ENCODE assay signal across 8 cellular contexts in genomic region chr7:26365077-26365896, GRCh38.
DNase-seq lines count a peak whose midpoint lies in the region; ATAC-seq and TF ChIP-seq lines count a peak whose summit lies in the region.

No MANE protein-coding gene starts in this region.

- peaks cover 33% of the 10 kb centered on the region for H3K36me3 Mint-ChIP-seq in activated T-helper 2 cell treated with anti-CD3 and anti-CD28 coated beads, Interferon-gamma antibody, Interleukin-2, Interleukin-4, amounts not matched to agents 10 μg/mL and 5 μg/mL and 100 μg/mL, durations not matched to agents 14 hours and 24 hours and 36 hours (ENCODE audit: low read depth)

- no peak overlapping the region for H2AFZ ChIP-seq in GM23248
- no peak overlapping the region; the same call in 1 of the 2 replicates for H2AFZ ChIP-seq in PC-9

- H3K9me3 ChIP-seq in GM23248 (ENCODE audit: low read depth) (no peaks in the 10 kb centered on the region), PC-9 (ENCODE audit: insufficient read depth, low read depth) (no peaks in the 10 kb centered on the region)

- in situ Hi-C loops in GM23248 (cut with MboI) = loop anchor here (5.0 to 10.0 kb wide), 3 partner anchors 270 to 468 kb away; no protein-coding TSS in a partner anchor

- H3K4me3 ChIP-seq in GM23248 (no peak overlapping the region), PC-9 (no peak overlapping the region)

- H3K36me3 ChIP-seq in GM23248 (ENCODE audit: low read depth) (no peaks in the 10 kb centered on the region), PC-9 (ENCODE audit: low read depth) (no peaks in the 10 kb centered on the region)

- H3K27me3 ChIP-seq in GM23248 (replicated peaks; ENCODE audit: insufficient read depth) = peaks cover 3% of the 10 kb centered on the region; the same call in 1 of the 2 replicates
- H3K27me3 ChIP-seq in PC-9 (ENCODE audit: insufficient read depth, low read depth) = no peaks in the 10 kb centered on the region

- peaks cover 20% of the 10 kb centered on the region for H3K4me1 Mint-ChIP-seq in activated T-helper 2 cell treated with anti-CD3 and anti-CD28 coated beads, Interferon-gamma antibody, Interleukin-2, Interleukin-4, amounts not matched to agents 10 μg/mL and 5 μg/mL and 100 μg/mL, durations not matched to agents 14 hours and 24 hours and 36 hours (ENCODE audit: low read depth)

- peak overlapping the region; percentile 63 for H3K27ac Mint-ChIP-seq in activated T-helper 2 cell treated with anti-CD3 and anti-CD28 coated beads, Interferon-gamma antibody, Interleukin-2, Interleukin-4, amounts not matched to agents 10 μg/mL and 5 μg/mL and 100 μg/mL, durations not matched to agents 14 hours and 24 hours and 36 hours

- TF ChIP-seq CTCF in PC-9 (conservative IDR thresholded peaks at IDR 0.05) (peak; percentile 97), omental fat pad (IDR thresholded peaks at IDR 0.05) (peak in 1 of 3 donors; percentile 15)

- WGBS in GM23248 (ENCODE audit: low coverage in 1 of 2, low lambda C conversion rate in 2 of 2, missing lambda C conversion rate in 2 of 2), 2 experiments = 27 to 28% methylated on average over 13 of the region's 13 CpGs

- H3K27me3 Mint-ChIP-seq in activated T-helper 2 cell treated with anti-CD3 and anti-CD28 coated beads, Interferon-gamma antibody, Interleukin-2, Interleukin-4, amounts not matched to agents 10 μg/mL and 5 μg/mL and 100 μg/mL, durations not matched to agents 14 hours and 24 hours and 36 hours (ENCODE audit: low read depth) = no peaks in the 10 kb centered on the region

- no peaks in the 10 kb centered on the region for H4K20me1 ChIP-seq in GM23248 (ENCODE audit: insufficient read depth)
- no peaks in the 10 kb centered on the region for H4K20me1 ChIP-seq in PC-9 (ENCODE audit: insufficient read depth)

- no peaks in the 10 kb centered on the region for H3F3A ChIP-seq in GM23248 (ENCODE audit: insufficient read depth)
- no peaks in the 10 kb centered on the region for H3F3A ChIP-seq in PC-9 (ENCODE audit: insufficient read depth, low read depth)

- POLR2A ChIA-PET in PC-9 (lab: Charles Lee; ENCODE audit: unreplicated experiment) = no interaction called here

- DNase-seq in GF-D8 (lab: John Stamatoyannopoulos, UW) (peak; percentile 71), GM23248 (peak; percentile 79), Kasumi-1 (lab: John Stamatoyannopoulos, UW) (peak; percentile 98), PC-9 (peak; percentile 57 to 74), foreskin melanocyte (peak; percentile 68), omental fat pad (ENCODE audit: low spot score) (no peak)
- peak; percentile 30 for DNase-seq in activated T-helper 2 cell treated with anti-CD3 and anti-CD28 coated beads, Interferon-gamma antibody, Interleukin-2, Interleukin-4, amounts not matched to agents 10 μg/mL and 5 μg/mL and 100 μg/mL, durations not matched to agents 14 hours and 24 hours and 36 hours (ENCODE audit: low spot score)

- no peak overlapping the region for H3K9ac ChIP-seq in GM23248

- H3K79me2 ChIP-seq in GM23248 (ENCODE audit: insufficient read depth) (no peaks in the 10 kb centered on the region), PC-9 (ENCODE audit: low read depth) (no peaks in the 10 kb centered on the region)

- BruUV-seq in PC-9 (replicated peaks; lab: Mats Ljungman, UMichigan) = no TSS peak

- H3K4me3 Mint-ChIP-seq in activated T-helper 2 cell treated with anti-CD3 and anti-CD28 coated beads, Interferon-gamma antibody, Interleukin-2, Interleukin-4, amounts not matched to agents 10 μg/mL and 5 μg/mL and 100 μg/mL, durations not matched to agents 14 hours and 24 hours and 36 hours (ENCODE audit: low read depth) = no peak overlapping the region

- H3K27ac ChIP-seq in GM23248 (no peak overlapping the region), PC-9 (no peak overlapping the region)

- H3K4me1 ChIP-seq in GM23248 (ENCODE audit: insufficient read depth) (no peaks in the 10 kb centered on the region), PC-9 (replicated peaks; ENCODE audit: insufficient read depth) (no peaks in the 10 kb centered on the region)

- intact Hi-C loops in PC-9 (cut with micrococcal nuclease; ENCODE audit: unreplicated experiment) = loop anchor here (1.0 to 10.0 kb wide), 10 partner anchors 74 to 1660 kb away; partner anchors contain the start of genes CBX3, HNRNPA2B1 and SNX10
- intact Hi-C loops in activated T-helper 2 cell treated with anti-CD3 and anti-CD28 coated beads, Interferon-gamma antibody, Interleukin-2, Interleukin-4, amounts not matched to agents 10 μg/mL and 5 μg/mL and 100 μg/mL, durations not matched to agents 14 hours and 24 hours and 36 hours (cut with micrococcal nuclease) = loop anchor here (1.0 to 2.0 kb wide), 5 partner anchors 71 to 472 kb away; partner anchors contain the start of genes CBX3 and HNRNPA2B1

- peak; percentile 67 for ATAC-seq in omental fat pad (ENCODE audit: low FRiP score)
- ATAC-seq in HG03039 (IDR thresholded peaks at IDR 0.05; ENCODE audit: unreplicated experiment) = no peak

- no peaks in the 10 kb centered on the region for H3K9me3 Mint-ChIP-seq in activated T-helper 2 cell treated with anti-CD3 and anti-CD28 coated beads, Interferon-gamma antibody, Interleukin-2, Interleukin-4, amounts not matched to agents 10 μg/mL and 5 μg/mL and 100 μg/mL, durations not matched to agents 14 hours and 24 hours and 36 hours

- CTCF ChIA-PET in PC-9 (lab: Charles Lee) = interaction anchor here (0.6 to 2.0 kb wide), 13 partner anchors 74 to 1193 kb away, joined by 3 to 18 read pairs (median 3); partner anchors contain the start of gene SNX10

- H3K9me2 ChIP-seq in GM23248 (ENCODE audit: insufficient read depth) (no peaks in the 10 kb centered on the region), PC-9 (ENCODE audit: insufficient read depth) (no peaks in the 10 kb centered on the region)

- H3K4me2 ChIP-seq in GM23248 (ENCODE audit: unreplicated experiment) = no peak overlapping the region
- H3K4me2 ChIP-seq in PC-9 = peak overlapping the region; percentile 32; the same call in 1 of the 2 replicates
